In the genomic region with DNA sequence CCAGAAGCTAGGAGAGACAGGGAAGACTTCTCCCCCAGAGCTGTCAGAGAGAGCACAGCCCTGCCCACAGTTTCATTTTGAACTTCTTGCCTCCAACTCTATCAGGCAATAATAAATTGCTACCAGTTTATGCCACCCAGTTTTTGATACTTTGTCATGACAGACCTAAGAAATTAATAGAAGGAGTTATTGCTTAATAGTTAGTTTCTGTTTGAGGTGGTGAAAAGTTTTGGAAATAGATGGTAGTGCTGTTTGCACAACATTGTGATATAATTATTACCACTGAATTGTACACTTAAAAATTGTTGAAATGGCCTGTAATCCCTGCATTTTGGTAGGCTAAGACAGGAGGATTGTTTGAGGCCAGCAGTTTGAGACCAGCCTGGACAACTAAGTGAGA, we compare ENCODE assay signal across 1 cellular context.
TF ChIP-seq lines count a peak whose summit lies in the region.

No MANE protein-coding gene starts in this region.

TF ChIP-seq in HepG2, 621 proteins besides CTCF, POLR2A, EP300 and RAD21:
- TF ChIP-seq CEBPB (IDR thresholded peaks at IDR 0.05; ENCODE audit: borderline replicate concordance, low read depth, low read length) (peak; percentile 38; the same call in 1 of the 2 replicates), TAF1 (CRISPR knock-in tag; IDR thresholded peaks at IDR 0.05) (no peak), GTF3A (CRISPR knock-in tag; conservative IDR thresholded peaks at IDR 0.05) (no peak)
